In genomic region chr5:174489920-174490597, GRCh38 we compare ENCODE assay signal across 29 cellular contexts.
DNase-seq lines count a peak whose midpoint lies in the region; ATAC-seq, FAIRE-seq and TF ChIP-seq lines count a peak whose summit lies in the region.
"Had no signal": no experiment of that assay in that cellular context is flagged by ENCODE, and none has a peak within 500 bp of the region (broad histone marks: within the 10 kb centered on the region; RNA-seq: fewer than 3 reads in every experiment).

No MANE protein-coding gene starts in this region.

- CTCF ChIA-PET in PC-3 (lab: Charles Lee) (no interaction called here), K562 (lab: Yijun Ruan, JAX; ENCODE audit: low intra/inter-chr PET ratio) (no interaction called here)
- CTCF ChIA-PET in activated CD4-positive, alpha-beta T cell treated with anti-CD3 and anti-CD28 coated beads, Interleukin-2, amount 10 ng/mL, durations not matched to agents 7 days and 5 days (lab: Charles Lee), result no interaction called here

- H3K4me1 ChIP-seq in PC-3 (ENCODE audit: insufficient read depth, low read length), result peaks cover 23% of the 10 kb centered on the region
- no peaks in the 10 kb centered on the region; a peak in 1 of 5 replicates for H3K4me1 ChIP-seq in K562 (replicated peaks in 1 of 2; ENCODE audit: control insufficient read depth in 2 of 2, insufficient read depth in 2 of 2, low read length in 2 of 2)
- H3K4me1 ChIP-seq: BLaER1 had no signal

- H3K36me3 Mint-ChIP-seq in glutamatergic neuron (ENCODE audit: unreplicated experiment), result peaks cover 9% of the 10 kb centered on the region
- no peaks in the 10 kb centered on the region for H3K36me3 Mint-ChIP-seq in activated CD4-positive, alpha-beta T cell treated with anti-CD3 and anti-CD28 coated beads, Interleukin-2, amount 10 ng/mL, durations not matched to agents 7 days and 5 days (ENCODE audit: low read depth)
- H3K36me3 Mint-ChIP-seq: CD14-positive monocyte; CD4-positive, alpha-beta memory T cell; CD4-positive, CD25-positive, alpha-beta regulatory T cell; CD8-positive, alpha-beta memory T cell had no signal

- H4K20me1 ChIP-seq in PC-3 (ENCODE audit: low read length), result no peaks in the 10 kb centered on the region
- no peaks in the 10 kb centered on the region for H4K20me1 ChIP-seq in K562 (replicated peaks; ENCODE audit: control insufficient read depth, insufficient read depth, low read length)
- H4K20me1 ChIP-seq: BLaER1 had no signal

- no peaks in the 10 kb centered on the region for H3K9me3 ChIP-seq in PC-3 (ENCODE audit: low read length)
- no peaks in the 10 kb centered on the region for H3K9me3 ChIP-seq in K562 (replicated peaks; ENCODE audit: control insufficient read depth, insufficient read depth, low read depth, low read length)
- H3K9me3 ChIP-seq: BE2C had no signal

- POLR2A ChIA-PET in PC-3 (lab: Charles Lee; ENCODE audit: unreplicated experiment) (no interaction called here), K562 (lab: Yijun Ruan, JAX) (no interaction called here)
- POLR2A ChIA-PET in activated CD4-positive, alpha-beta T cell treated with anti-CD3 and anti-CD28 coated beads, Interleukin-2, amount 10 ng/mL, durations not matched to agents 7 days and 5 days (lab: Charles Lee), result no interaction called here

- H3K4me3 ChIP-seq in PC-3 (ENCODE audit: low read length), result no peak overlapping the region
- no peak overlapping the region for H3K4me3 ChIP-seq in K562
- H3K4me3 ChIP-seq: BLaER1, GM12878 had no signal

- H2AFZ ChIP-seq in PC-3 (ENCODE audit: low read length), result no peak overlapping the region
- no peak overlapping the region for H2AFZ ChIP-seq in K562 (ENCODE audit: low read depth, low read length)

- H3K9me2 ChIP-seq in PC-3 (replicated peaks; ENCODE audit: low read length), result no peaks in the 10 kb centered on the region

- no peak overlapping the region for H3K4me3 Mint-ChIP-seq in glutamatergic neuron (ENCODE audit: unreplicated experiment)
- H3K4me3 Mint-ChIP-seq in activated CD4-positive, alpha-beta T cell treated with anti-CD3 and anti-CD28 coated beads, Interleukin-2, amount 10 ng/mL, durations not matched to agents 7 days and 5 days, result no peak overlapping the region
- H3K4me3 Mint-ChIP-seq: CD14-positive monocyte; CD4-positive, alpha-beta memory T cell; CD8-positive, alpha-beta memory T cell had no signal

- H3K27ac ChIP-seq in PC-3 (ENCODE audit: low read length) (peak overlapping the region; percentile 72), K562 (ENCODE audit: extremely low read depth, low read depth, low read length) (no peak overlapping the region)
- H3K27ac ChIP-seq: BLaER1 had no signal

- BruUV-seq in PC-3 (replicated peaks; lab: Mats Ljungman, UMichigan), result no TSS peak
- BruUV-seq in K562 (replicated peaks; lab: Mats Ljungman, UMichigan), result no TSS peak

- no peak for TF ChIP-seq EP300 in K562 (IDR thresholded peaks at IDR 0.05; ENCODE audit: low read length)

- TF ChIP-seq POLR2A in K562 (conservative IDR thresholded peaks at IDR 0.05), result no peak

- H3K79me2 ChIP-seq in PC-3 (ENCODE audit: low read length), result no peaks in the 10 kb centered on the region
- no peaks in the 10 kb centered on the region for H3K79me2 ChIP-seq in K562 (ENCODE audit: control insufficient read depth, insufficient read depth, low read length)

- WGBS in K562 (ENCODE audit: insufficient coverage, low coverage, missing lambda C conversion rate), result 3% methylated on average over 3 of the region's 9 CpGs

- H3K4me1 Mint-ChIP-seq in glutamatergic neuron (ENCODE audit: low read depth, unreplicated experiment), result no peaks in the 10 kb centered on the region
- H3K4me1 Mint-ChIP-seq in activated CD4-positive, alpha-beta T cell treated with anti-CD3 and anti-CD28 coated beads, Interleukin-2, amount 10 ng/mL, durations not matched to agents 7 days and 5 days, result no peaks in the 10 kb centered on the region
- H3K4me1 Mint-ChIP-seq: CD4-positive, alpha-beta memory T cell; CD4-positive, CD25-positive, alpha-beta regulatory T cell; CD8-positive, alpha-beta memory T cell had no signal

- H3K27me3 Mint-ChIP-seq in glutamatergic neuron (ENCODE audit: unreplicated experiment), result peaks cover 1% of the 10 kb centered on the region
- H3K27me3 Mint-ChIP-seq in activated CD4-positive, alpha-beta T cell treated with anti-CD3 and anti-CD28 coated beads, Interleukin-2, amount 10 ng/mL, durations not matched to agents 7 days and 5 days, result no peaks in the 10 kb centered on the region
- H3K27me3 Mint-ChIP-seq: CD4-positive, CD25-positive, alpha-beta regulatory T cell; CD8-positive, alpha-beta memory T cell had no signal

- FAIRE-seq in K562 (lab: Jason Lieb, UNC), result no peak
- FAIRE-seq: A204.1, GM12878, GM12892, GM19239 had no signal

- DNase-seq in AG20443 (ENCODE audit: low spot score) (peak; percentile 1), PC-3 (no peak), K562 (ENCODE audit: extremely low read depth in 1 of 4, low spot score in 3 of 4) (no peak), Ammon's horn (ENCODE audit: low spot score) (no peak), glutamatergic neuron (no peak)
- no peak for DNase-seq in stimulated activated CD8-positive, alpha-beta memory T cell treated with anti-CD3 and anti-CD28 coated beads, Interleukin-4, amount 100 ng/mL, for 48 hours
- DNase-seq in activated CD4-positive, alpha-beta T cell treated with anti-CD3 and anti-CD28 coated beads, Interleukin-2, amount 10 ng/mL, durations not matched to agents 7 days and 5 days, result no peak
- DNase-seq: 8988T; ACHN; AML-193; BE2C; C1 segment of cervical spinal cord; CD4-positive, alpha-beta memory T cell; CD4-positive, CD25-positive, alpha-beta regulatory T cell; CD8-positive, alpha-beta memory T cell; DMS 273 treated with DMSO at 0.1 percent for 48 hours; DMS153; DMS53; DMS79; DND-41; EL; GDM1 had no signal

- no peaks in the 10 kb centered on the region for H3K27me3 ChIP-seq in PC-3 (ENCODE audit: low read length)
- H3K27me3 ChIP-seq in K562 (ENCODE audit: control insufficient read depth in 2 of 2, insufficient read depth in 2 of 2, low read length in 2 of 2), result peaks cover 11 to 15% of the 10 kb centered on the region in 2 experiments; a peak in 3 of 5 replicates
- H3K27me3 ChIP-seq: BE2C, BLaER1 had no signal

- intact Hi-C loops in PC-3 (cut with micrococcal nuclease), result no loop called here
- intact Hi-C loops in K562 (cut with micrococcal nuclease), result no loop called here

- in situ Hi-C loops in K562 (cut with MboI), result no loop called here

- H3K4me2 ChIP-seq in PC-3 (ENCODE audit: low read length) (no peak overlapping the region), K562 (ENCODE audit: insufficient read depth, low read length) (no peak overlapping the region)
- H3K4me2 ChIP-seq: BLaER1 had no signal

- no peaks in the 10 kb centered on the region for H3K9me1 ChIP-seq in K562 (ENCODE audit: control insufficient read depth, insufficient read depth, low read length)

- no peak for TF ChIP-seq RAD21 in K562 (CRISPR knock-in tag; conservative IDR thresholded peaks at IDR 0.05 in 1 of 2, IDR thresholded peaks at IDR 0.05 in 1 of 2)

- H3K9me3 Mint-ChIP-seq in glutamatergic neuron (ENCODE audit: unreplicated experiment), result no peaks in the 10 kb centered on the region
- no peaks in the 10 kb centered on the region for H3K9me3 Mint-ChIP-seq in activated CD4-positive, alpha-beta T cell treated with anti-CD3 and anti-CD28 coated beads, Interleukin-2, amount 10 ng/mL, durations not matched to agents 7 days and 5 days

- H3K9ac ChIP-seq in PC-3 (ENCODE audit: low read length), result peak overlapping the region; percentile 15; the same call in 1 of the 2 replicates
- H3K9ac ChIP-seq in K562 (ENCODE audit: insufficient read depth in 1 of 2, low read depth in 2 of 2, low read length in 2 of 2), result no peak overlapping the region
- H3K9ac ChIP-seq: BLaER1 had no signal

- ATAC-seq in PC-3 (no peak), K562 (no peak), esophagus mucosa (peak; percentile 70)
- ATAC-seq: GM12878 had no signal

- no peak for TF ChIP-seq CTCF in PC-3 (conservative IDR thresholded peaks at IDR 0.05; ENCODE audit: low read depth, low read length)
- TF ChIP-seq CTCF in K562 (IDR thresholded peaks at IDR 0.05 in 2 of 3, conservative IDR thresholded peaks at IDR 0.05 in 1 of 3; ENCODE audit: insufficient read depth in 2 of 3, low read depth in 1 of 3, low read length in 3 of 3), result no peak
- no peak for TF ChIP-seq CTCF in glutamatergic neuron (IDR thresholded peaks at IDR 0.05; ENCODE audit: partially characterized antibody, unreplicated experiment)

- no peak overlapping the region for H3K27ac Mint-ChIP-seq in glutamatergic neuron (ENCODE audit: unreplicated experiment)
- no peak overlapping the region for H3K27ac Mint-ChIP-seq in activated CD4-positive, alpha-beta T cell treated with anti-CD3 and anti-CD28 coated beads, Interleukin-2, amount 10 ng/mL, durations not matched to agents 7 days and 5 days
- H3K27ac Mint-ChIP-seq: CD14-positive monocyte; CD4-positive, alpha-beta memory T cell; CD4-positive, CD25-positive, alpha-beta regulatory T cell; CD8-positive, alpha-beta memory T cell had no signal

- no peaks in the 10 kb centered on the region for H3F3A ChIP-seq in PC-3 (ENCODE audit: low read length, unreplicated experiment)

- H3K36me3 ChIP-seq in PC-3 (ENCODE audit: low read depth, low read length) (no peaks in the 10 kb centered on the region), K562 (ENCODE audit: control insufficient read depth, insufficient read depth, low read length) (no peaks in the 10 kb centered on the region)
- H3K36me3 ChIP-seq: BE2C, BLaER1 had no signal

TF ChIP-seq in K562, 482 proteins besides CTCF, POLR2A, EP300 and RAD21 (continues in another document):
- TF ChIP-seq TAF1 (IDR thresholded peaks at IDR 0.05; ENCODE audit: control insufficient read depth, extremely low read depth, insufficient read depth, low read length, severe bottlenecking), result no peak
- TF ChIP-seq GATA2 (CRISPR knock-in tag; IDR thresholded peaks at IDR 0.05), result no peak
- TF ChIP-seq VEZF1 (CRISPR knock-in tag; IDR thresholded peaks at IDR 0.05), result peak; percentile 63; the same call in 1 of the 2 replicates
